ENCODE assay signal across 2 cellular contexts in the genomic region with DNA sequence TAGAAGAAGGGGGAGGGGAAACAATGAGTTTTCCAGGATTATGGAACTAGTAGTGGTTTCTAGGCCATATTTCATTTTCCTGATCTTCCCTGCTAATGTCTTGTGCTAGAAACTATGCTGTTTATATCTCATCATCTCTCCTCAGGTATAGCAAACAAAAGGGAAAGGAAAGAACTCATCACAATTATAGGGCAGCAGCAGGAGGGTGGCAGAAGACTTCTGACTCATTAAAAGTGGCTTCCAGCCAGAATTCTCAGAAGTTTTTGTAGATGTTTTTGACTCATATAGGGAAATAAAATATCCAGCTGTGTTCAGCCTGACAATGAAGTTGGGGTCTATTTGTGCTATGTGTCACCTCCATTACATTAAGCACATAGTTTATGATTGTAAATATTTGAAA.
TF ChIP-seq lines count a peak whose summit lies in the region.

No MANE protein-coding gene starts in this region.

TF ChIP-seq in IMR-90, 13 proteins besides CTCF, POLR2A, EP300 and RAD21:
- TF ChIP-seq MAZ (IDR thresholded peaks at IDR 0.05; ENCODE audit: borderline replicate concordance, low read depth, low read length) = no peak
- 0 out of 2 replicates have a peak, but pooled peaks have one; percentile 31 for TF ChIP-seq FOS (IDR thresholded peaks at IDR 0.05; ENCODE audit: low read depth, low read length)
- no peak for TF ChIP-seq RFX5 (IDR thresholded peaks at IDR 0.05; ENCODE audit: low read depth, low read length)
- TF ChIP-seq, protein P1, sequence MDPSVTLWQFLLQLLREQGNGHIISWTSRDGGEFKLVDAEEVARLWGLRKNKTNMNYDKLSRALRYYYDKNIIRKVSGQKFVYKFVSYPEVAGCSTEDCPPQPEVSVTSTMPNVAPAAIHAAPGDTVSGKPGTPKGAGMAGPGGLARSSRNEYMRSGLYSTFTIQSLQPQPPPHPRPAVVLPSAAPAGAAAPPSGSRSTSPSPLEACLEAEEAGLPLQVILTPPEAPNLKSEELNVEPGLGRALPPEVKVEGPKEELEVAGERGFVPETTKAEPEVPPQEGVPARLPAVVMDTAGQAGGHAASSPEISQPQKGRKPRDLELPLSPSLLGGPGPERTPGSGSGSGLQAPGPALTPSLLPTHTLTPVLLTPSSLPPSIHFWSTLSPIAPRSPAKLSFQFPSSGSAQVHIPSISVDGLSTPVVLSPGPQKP (IDR thresholded peaks at IDR 0.05; ENCODE audit: borderline replicate concordance, low read depth, low read length) = no peak
- no peak for TF ChIP-seq BHLHE40 (IDR thresholded peaks at IDR 0.05; ENCODE audit: low read depth, low read length)

TF ChIP-seq in HepG2, 621 proteins besides CTCF, POLR2A, EP300 and RAD21:
- no peak for TF ChIP-seq KAT8 (CRISPR knock-in tag; IDR thresholded peaks at IDR 0.05)
- no peak for TF ChIP-seq ASH2L (IDR thresholded peaks at IDR 0.05; ENCODE audit: insufficient read length, low read depth, low read length)
- TF ChIP-seq, protein P2, sequence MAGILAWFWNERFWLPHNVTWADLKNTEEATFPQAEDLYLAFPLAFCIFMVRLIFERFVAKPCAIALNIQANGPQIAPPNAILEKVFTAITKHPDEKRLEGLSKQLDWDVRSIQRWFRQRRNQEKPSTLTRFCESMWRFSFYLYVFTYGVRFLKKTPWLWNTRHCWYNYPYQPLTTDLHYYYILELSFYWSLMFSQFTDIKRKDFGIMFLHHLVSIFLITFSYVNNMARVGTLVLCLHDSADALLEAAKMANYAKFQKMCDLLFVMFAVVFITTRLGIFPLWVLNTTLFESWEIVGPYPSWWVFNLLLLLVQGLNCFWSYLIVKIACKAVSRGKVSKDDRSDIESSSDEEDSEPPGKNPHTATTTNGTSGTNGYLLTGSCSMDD (CRISPR knock-in tag; IDR thresholded peaks at IDR 0.05) = no peak
- no peak for TF ChIP-seq ELF3 (CRISPR knock-in tag; IDR thresholded peaks at IDR 0.05)
